Comparison of ENCODE assay signal across 24 cellular contexts in the genomic region with DNA sequence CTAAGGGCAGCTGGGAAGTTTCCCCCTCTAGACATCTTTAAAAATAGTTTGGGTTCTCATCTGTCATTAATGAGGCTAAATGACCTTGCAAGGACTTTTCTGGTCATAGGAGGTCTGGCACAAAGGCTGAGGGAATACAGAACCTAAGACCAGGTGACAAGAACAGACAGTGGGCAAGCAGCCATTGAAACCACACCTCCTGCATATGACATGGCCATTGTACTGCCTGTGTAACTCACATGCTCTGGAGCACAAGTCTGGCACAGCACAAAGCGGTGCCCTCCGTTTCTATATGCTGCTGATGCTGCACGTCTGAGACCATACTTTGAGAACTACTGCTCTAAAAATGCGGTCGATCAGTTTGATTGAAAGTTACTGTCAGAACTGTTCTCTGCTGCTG.
"Had no signal": no experiment of that assay in that cellular context is flagged by ENCODE, and none has a peak within 500 bp of the region (broad histone marks: within the 10 kb centered on the region; RNA-seq: fewer than 3 reads in every experiment).

No MANE protein-coding gene starts in this region.

- H3K4me1 ChIP-seq: gastrocnemius medialis, psoas muscle, sigmoid colon, spleen, suprapubic skin, thyroid gland, vagina had no signal

- DNase-seq: effector CD8-positive, alpha-beta T cell; endodermal cell; foreskin fibroblast; gastrocnemius medialis; kidney; mesenchymal stem cell; mucosa of descending colon; naive thymus-derived CD4-positive, alpha-beta T cell; posterior cingulate gyrus; psoas muscle; right cardiac atrium; sigmoid colon; spleen; stimulated activated CD4-positive, alpha-beta T cell treated with anti-CD3 and anti-CD28 coated beads, Interleukin-4, amount 100 ng/mL, for 4 hours; stimulated activated naive B cell treated with anti-CD40 and anti-IgM and Interleukin-4, amounts not matched to agents 10 μg/mL and 1 μg/mL and 100 μg/mL, for 72 hours; thyroid gland; trophoblast cell had no signal

- ATAC-seq: esophagus mucosa; gastrocnemius medialis; left lobe of liver; mucosa of descending colon; naive thymus-derived CD4-positive, alpha-beta T cell; right cardiac atrium; stimulated activated naive B cell treated with anti-CD40 and anti-IgM and Interleukin-4, amounts not matched to agents 10 μg/mL and 1 μg/mL and 100 μg/mL, for 72 hours had no signal

- H3K27ac ChIP-seq: epithelial cell of prostate, gastrocnemius medialis, hepatocyte, psoas muscle, sigmoid colon, skin epidermis, spleen, suprapubic skin, thyroid gland, vagina had no signal

- H3K27me3 ChIP-seq: gastrocnemius medialis, hepatocyte, sigmoid colon, suprapubic skin, thyroid gland, vagina had no signal

- H3K9me3 ChIP-seq: gastrocnemius medialis, mucosa of descending colon, psoas muscle, sigmoid colon, spleen, suprapubic skin, thyroid gland, vagina had no signal

- H3K36me3 ChIP-seq: gastrocnemius medialis, sigmoid colon, spleen, suprapubic skin, thyroid gland, vagina had no signal

- H3K4me3 ChIP-seq: gastrocnemius medialis, hepatocyte, mucosa of descending colon, psoas muscle, sigmoid colon, skin epidermis, spleen, suprapubic skin, thyroid gland, vagina had no signal
